Comparison of ENCODE assay signal across 8 cellular contexts in the genomic region with DNA sequence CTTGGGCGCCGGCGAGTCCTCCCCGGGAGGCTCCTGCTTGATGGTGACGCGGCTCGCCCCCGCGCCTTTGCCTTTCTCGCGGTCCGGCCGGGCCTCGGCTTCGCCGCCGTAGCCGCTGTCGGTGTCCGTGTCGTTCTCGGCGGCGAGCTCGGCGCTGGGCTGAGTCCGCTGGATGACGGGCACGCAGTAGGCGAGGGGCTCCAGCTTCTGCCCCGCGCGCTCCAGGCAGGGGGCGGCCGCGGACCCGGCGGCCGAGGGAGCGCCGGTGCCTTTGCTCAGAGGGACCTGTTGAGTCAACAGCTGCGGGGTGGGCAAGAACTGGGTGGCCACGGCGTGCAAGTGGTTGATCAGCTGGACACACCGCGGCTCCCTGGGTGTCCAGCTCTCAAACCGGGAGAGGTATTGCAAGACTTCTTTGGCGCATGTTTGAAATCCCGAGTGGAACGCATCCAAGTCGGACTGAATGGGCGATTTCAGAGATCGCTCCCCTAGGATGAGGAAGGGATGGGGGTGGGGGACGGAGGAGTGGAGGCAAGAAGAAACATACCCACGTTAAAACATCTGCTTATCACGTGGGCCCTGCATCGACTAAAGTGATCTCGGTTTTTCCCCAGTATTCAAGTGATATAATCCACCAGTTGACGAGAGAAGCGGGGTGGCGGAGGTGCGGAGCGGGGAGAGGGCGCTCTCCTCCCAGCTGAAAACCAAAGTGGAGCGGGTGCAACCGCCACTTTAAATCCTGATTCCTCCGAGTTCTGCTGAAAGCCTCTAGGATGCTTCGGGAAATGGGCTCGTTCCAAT. TPM values are rescaled to one million over a fixed set of nuclear protein-coding genes. Genes with fewer than 3 reads are reported as not detected.
DNase-seq lines count a peak whose midpoint lies in the region; ATAC-seq and TF ChIP-seq lines count a peak whose summit lies in the region.

No MANE protein-coding gene starts in this region.

- H3K27me3 ChIP-seq in SJCRH30 (0 out of 2 replicates have a peak, but pooled peaks cover 6% of the 10 kb centered on the region), mammary epithelial cell (ENCODE audit: insufficient read depth, low read length) (no peaks in the 10 kb centered on the region), iPS-20b (ENCODE audit: insufficient read depth, low read length) (peaks cover 88% of the 10 kb centered on the region), sigmoid colon (no peaks in the 10 kb centered on the region)

- no TSS peak for BruUV-seq in mammary epithelial cell (replicated peaks; lab: Mats Ljungman, UMichigan)

- dilution Hi-C loops in mammary epithelial cell (cut with HindIII; ENCODE audit: low sequenced_read_pairs), result loop anchor here (5.0 to 10.0 kb wide), 2 partner anchors 122 to 164 kb away; no protein-coding TSS in a partner anchor

- peaks cover 38% of the 10 kb centered on the region for H3K79me2 ChIP-seq in mammary epithelial cell (ENCODE audit: insufficient read depth, low read length)

- intact Hi-C loops in mammary epithelial cell (cut with micrococcal nuclease) (loop anchor here (1.0 to 10.0 kb wide), 10 partner anchors 26 to 712 kb away; a partner anchor contains a TSS), sigmoid colon (cut with DNase I) (loop anchor here (10.0 kb wide), 1 partner anchor 102 kb away; no protein-coding TSS in a partner anchor)

- peak overlapping the region; percentile 86 for H3K4me2 ChIP-seq in mammary epithelial cell (ENCODE audit: insufficient read depth, low read depth, low read length)

- ATAC-seq in HG02678 (IDR thresholded peaks at IDR 0.05; ENCODE audit: unreplicated experiment) (peak; percentile 10), HG03175 (IDR thresholded peaks at IDR 0.05; ENCODE audit: unreplicated experiment) (no peak)

- CTCF ChIA-PET in mammary epithelial cell (lab: Charles Lee; ENCODE audit: low non-redundant PET), result interaction anchor here (0.6 to 1.2 kb wide), 8 partner anchors 73 to 579 kb away, joined by 3 to 10 read pairs (median 4); no protein-coding TSS in a partner anchor

- H3K9me3 ChIP-seq in SJCRH30 (replicated peaks) (no peaks in the 10 kb centered on the region), mammary epithelial cell (replicated peaks; ENCODE audit: insufficient read depth, low read length) (no peaks in the 10 kb centered on the region), iPS-20b (ENCODE audit: insufficient read depth, low read depth, low read length) (no peaks in the 10 kb centered on the region), sigmoid colon (no peaks in the 10 kb centered on the region)

- peak; percentile 23 to 64 for TF ChIP-seq CTCF in mammary epithelial cell (conservative IDR thresholded peaks at IDR 0.05 in 1 of 2, IDR thresholded peaks at IDR 0.05 in 1 of 2; ENCODE audit: extremely low read depth in 1 of 2, insufficient read depth in 1 of 2, low read depth in 1 of 2, low read length in 2 of 2)
- peak in 1 of 4 experiments; percentile 17 for TF ChIP-seq CTCF in sigmoid colon (IDR thresholded peaks at IDR 0.05)

- TF ChIP-seq EP300 in sigmoid colon (IDR thresholded peaks at IDR 0.05), result no peak

- H3K9ac ChIP-seq in mammary epithelial cell (ENCODE audit: insufficient read depth, low read length), result peak overlapping the region; percentile 82
- no peak overlapping the region for H3K9ac ChIP-seq in iPS-20b (ENCODE audit: low read depth, low read length)

- WGBS in mammary epithelial cell (ENCODE audit: low coverage, missing lambda C conversion rate), result under 1% methylated on average over 29 of the region's 69 CpGs
- 0 to 1% methylated on average over 69 of the region's 69 CpGs for WGBS in sigmoid colon, 2 donors

- DNase-seq in G401 (ENCODE audit: low spot score) (peak; percentile 80), SJCRH30 (peak; percentile 70 to 71), mammary epithelial cell (peak; percentile 80), sigmoid colon (peak; percentile 92), iPS-NIHi7 (ENCODE audit: extremely low spot score) (no peak)

- H3K27ac ChIP-seq in SJCRH30 (no peak overlapping the region), mammary epithelial cell (ENCODE audit: insufficient read depth, low read depth, low read length) (peak overlapping the region; percentile 69), iPS-20b (ENCODE audit: low read length) (no peak overlapping the region), sigmoid colon (peak overlapping the region; percentile 95 to 99 (median 98))

- H3K36me3 ChIP-seq in SJCRH30, result no peaks in the 10 kb centered on the region
- H3K36me3 ChIP-seq in mammary epithelial cell (ENCODE audit: insufficient read depth, low read length), result no peaks in the 10 kb centered on the region
- H3K36me3 ChIP-seq in iPS-20b (ENCODE audit: insufficient read depth, low read depth, low read length), result no peaks in the 10 kb centered on the region
- no peaks in the 10 kb centered on the region for H3K36me3 ChIP-seq in sigmoid colon

- peak overlapping the region; percentile 59 for H3K4me3 ChIP-seq in SJCRH30
- H3K4me3 ChIP-seq in mammary epithelial cell (replicated peaks in 1 of 3; ENCODE audit: insufficient read depth in 1 of 3, low read depth in 2 of 3, low read length in 3 of 3), result peak overlapping the region; percentile 63 to 88 (median 74)
- H3K4me3 ChIP-seq in iPS-20b (ENCODE audit: low read length), result peak overlapping the region; percentile 63
- peak overlapping the region; percentile 58 to 75 (median 68) for H3K4me3 ChIP-seq in sigmoid colon

- no peaks in the 10 kb centered on the region for H4K20me1 ChIP-seq in mammary epithelial cell (ENCODE audit: insufficient read depth, low read length)

- TF ChIP-seq POLR2A in sigmoid colon (IDR thresholded peaks at IDR 0.05), result no peak

- H3K4me1 ChIP-seq in SJCRH30 (0 out of 2 replicates have a peak, but pooled peaks cover 6% of the 10 kb centered on the region), mammary epithelial cell (ENCODE audit: insufficient read depth, low read length) (peaks cover 43% of the 10 kb centered on the region), iPS-20b (ENCODE audit: insufficient read depth, low read length) (peaks cover 24% of the 10 kb centered on the region), sigmoid colon (peaks cover 0 to 50% (median 35%) of the 10 kb centered on the region in 4 donors)

- H2AFZ ChIP-seq in mammary epithelial cell (ENCODE audit: low read depth, low read length), result peak overlapping the region; percentile 69

- in situ Hi-C loops in G401 (cut with HindIII; ENCODE audit: low sequenced_read_pairs) (no loop called here), mammary epithelial cell (cut with MboI; ENCODE audit: low sequenced_read_pairs in 2 of 2) (loop anchor here in 1 of 2 donors (10.0 to 25.0 kb wide), 2 partner anchors 172 to 514 kb away; no protein-coding TSS in a partner anchor)

RNA-seq across cellular contexts. Expression of a gene that starts 2.0 kb away (rescaled TPM):
- total RNA-seq in G401 (2014; rRNA removed; shearing (Covaris generic)), result 1.4 and 2.8 TPM in 2 replicates
- 3.1 and 4.1 TPM in 2 replicates for total RNA-seq in SJCRH30 (2014; rRNA removed; shearing (Covaris generic))
- total RNA-seq in mammary epithelial cell, result 10 to 100 TPM; 18.1 to 19.2 TPM
- polyA plus RNA-seq in mammary epithelial cell, result 24.6 TPM
- 117 TPM for polyA minus RNA-seq in mammary epithelial cell
- 1 to 10 TPM; 3.9 to 6.4 (median 6.0) TPM for total RNA-seq in sigmoid colon
- 10 to 100 TPM in 1 of 3 donors, 1 to 10 TPM in 2; 4.8 to 12.6 (median 6.2) TPM for polyA plus RNA-seq in sigmoid colon

Comparison
In these comparisons a context has a peak if more than half of its experiments do, and no peak if none do; other contexts are left out.
1. H3K27ac ChIP-seq: peak in mammary epithelial cell (single experiment) and sigmoid colon (4 of 4); none in SJCRH30 (single experiment) and iPS-20b (single experiment).
2. Peak in every context shown above with its lines, with median percentiles within 50 percentile points of each other: H3K4me3 ChIP-seq.